ENCODE assay signal across 26 cellular contexts in the genomic region with DNA sequence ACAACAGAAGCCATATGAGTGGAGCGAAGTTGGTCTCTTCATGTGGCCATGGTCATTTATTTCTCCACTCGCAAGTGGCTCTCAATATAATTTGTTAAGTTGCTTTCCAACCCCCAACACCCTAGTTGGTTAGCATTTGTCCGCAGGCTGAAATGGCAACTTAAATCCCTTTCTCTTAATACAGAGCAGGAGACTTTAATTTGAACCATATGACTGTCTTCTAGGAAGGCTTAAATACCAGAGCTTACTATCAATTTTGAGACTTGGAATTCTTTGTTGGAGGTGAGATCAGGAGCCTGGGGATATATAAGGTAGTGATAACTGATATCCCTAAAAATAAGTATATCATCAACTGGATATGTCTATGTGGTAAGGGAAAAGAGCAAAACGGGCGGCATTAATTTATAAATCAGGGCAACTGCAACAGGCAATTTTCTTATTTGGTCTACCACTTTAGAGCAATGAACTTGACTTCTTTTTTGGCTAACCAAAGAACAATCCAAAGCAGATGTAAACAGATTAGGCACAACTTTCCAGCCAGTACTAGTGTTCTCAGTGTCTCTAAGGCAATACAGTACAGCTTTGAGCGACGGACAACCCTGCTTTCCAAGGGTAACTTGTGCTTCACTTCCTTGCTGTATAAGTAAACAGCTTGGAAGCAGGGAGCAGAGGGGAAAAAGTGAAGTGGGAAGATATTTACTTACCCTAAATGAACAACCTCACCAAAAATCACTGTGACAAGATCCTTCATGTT.
DNase-seq lines count a peak whose midpoint lies in the region; ATAC-seq, FAIRE-seq and TF ChIP-seq lines count a peak whose summit lies in the region.
"Had no signal": no experiment of that assay in that cellular context is flagged by ENCODE, and none has a peak within 500 bp of the region (broad histone marks: within the 10 kb centered on the region; RNA-seq: fewer than 3 reads in every experiment).

No MANE protein-coding gene starts in this region.

- H4K20me1 ChIP-seq in PC-9 (ENCODE audit: insufficient read depth), result no peaks in the 10 kb centered on the region
- H4K20me1 ChIP-seq: BLaER1 had no signal

- H3K9me3 ChIP-seq in muscle layer of duodenum (ENCODE audit: control insufficient read depth in 1 of 2, low read length in 2 of 2) (no peaks in the 10 kb centered on the region), PC-9 (ENCODE audit: insufficient read depth, low read depth) (no peaks in the 10 kb centered on the region)
- H3K9me3 ChIP-seq: A549, BLaER1, Caco-2, gastrocnemius medialis, thoracic aorta had no signal

- H3K36me3 Mint-ChIP-seq in effector memory CD8-positive, alpha-beta T cell (ENCODE audit: insufficient read depth), result peaks cover 6% of the 10 kb centered on the region

- POLR2A ChIA-PET in PC-9 (lab: Charles Lee; ENCODE audit: unreplicated experiment), result no interaction called here

- H3K9me3 Mint-ChIP-seq in effector memory CD8-positive, alpha-beta T cell, result no peaks in the 10 kb centered on the region
- H3K9me3 Mint-ChIP-seq: activated CD4-positive, alpha-beta T cell treated with anti-CD3 and anti-CD28 coated beads, Interleukin-2, amount 10 ng/mL, durations not matched to agents 24 days and 14 days; brain; naive B cell had no signal

- no peak for TF ChIP-seq POLR2A in erythroblast (IDR thresholded peaks at IDR 0.05; ENCODE audit: low read length)

- peaks cover 6% of the 10 kb centered on the region; the same call in 1 of the 2 replicates for H3F3A ChIP-seq in PC-9 (ENCODE audit: insufficient read depth, low read depth)

- peaks cover 6% of the 10 kb centered on the region; the same call in 1 of the 2 replicates for H3K79me2 ChIP-seq in PC-9 (ENCODE audit: low read depth)

- intact Hi-C loops in PC-9 (cut with micrococcal nuclease; ENCODE audit: unreplicated experiment), result no loop called here

- H3K27ac ChIP-seq in muscle layer of duodenum (ENCODE audit: low read length), result peak overlapping the region; percentile 3
- no peak overlapping the region for H3K27ac ChIP-seq in PC-9
- H3K27ac ChIP-seq: A549, BLaER1, thoracic aorta, VCaP had no signal

- no peak overlapping the region for H3K4me3 Mint-ChIP-seq in effector memory CD8-positive, alpha-beta T cell
- H3K4me3 Mint-ChIP-seq: activated CD4-positive, alpha-beta T cell treated with anti-CD3 and anti-CD28 coated beads, Interleukin-2, amount 10 ng/mL, durations not matched to agents 24 days and 14 days; brain; naive B cell had no signal

- DNase-seq in AG10803 (ENCODE audit: low read depth), result peak; percentile 40
- no peak for DNase-seq in HTR-8/SVneo (ENCODE audit: insufficient read length, low spot score)
- DNase-seq in effector memory CD8-positive, alpha-beta T cell, result no peak
- DNase-seq in NCI-H1436 treated with DMSO at 0.1 percent for 48 hours (lab: John Stamatoyannopoulos, UW), result no peak
- DNase-seq in GM13976 (ENCODE audit: low spot score), result no peak
- no peak for DNase-seq in erythroblast (lab: John Stamatoyannopoulos, UW)
- DNase-seq in PC-9, result no peak
- DNase-seq: activated CD4-positive, alpha-beta T cell treated with anti-CD3 and anti-CD28 coated beads, Interleukin-2, amount 10 ng/mL, durations not matched to agents 24 days and 14 days; activated naive CD4-positive, alpha-beta T cell; activated T-cell treated with anti-CD3 and anti-CD28 coated beads, Interleukin-2, amount 50 U/mL, for 48 hours; Caco-2; DMS79; effector CD4-positive, alpha-beta T cell; gastrocnemius medialis; mesendoderm; naive B cell; NCI-H1694; occipital lobe; stimulated activated naive CD8-positive, alpha-beta T cell treated with anti-CD3 and anti-CD28 coated beads, Interleukin-15, Interleukin-2, amounts not matched to agents 100 U/mL and 50 U/mL, for 24 hours had no signal

- H3K4me1 Mint-ChIP-seq in effector memory CD8-positive, alpha-beta T cell (ENCODE audit: low read depth in 2 of 2), result peaks cover 17 to 34% of the 10 kb centered on the region in 2 donors

- H3K9me2 ChIP-seq in PC-9 (ENCODE audit: insufficient read depth), result no peaks in the 10 kb centered on the region

- H3K27me3 Mint-ChIP-seq in effector memory CD8-positive, alpha-beta T cell, result no peaks in the 10 kb centered on the region
- H3K27me3 Mint-ChIP-seq: activated CD4-positive, alpha-beta T cell treated with anti-CD3 and anti-CD28 coated beads, Interleukin-2, amount 10 ng/mL, durations not matched to agents 24 days and 14 days; brain; naive B cell had no signal

- peak; percentile 79 for FAIRE-seq in HTR-8/SVneo (lab: Jason Lieb, UNC)
- FAIRE-seq: A549 had no signal

- peak overlapping the region; percentile 6 to 47 for H3K27ac Mint-ChIP-seq in effector memory CD8-positive, alpha-beta T cell
- H3K27ac Mint-ChIP-seq: activated CD4-positive, alpha-beta T cell treated with anti-CD3 and anti-CD28 coated beads, Interleukin-2, amount 10 ng/mL, durations not matched to agents 24 days and 14 days had no signal

- no peak for ATAC-seq in effector memory CD8-positive, alpha-beta T cell (replicated peaks)
- ATAC-seq: gastrocnemius medialis; HCT116; stimulated activated naive CD8-positive, alpha-beta T cell treated with anti-CD3 and anti-CD28 coated beads, Interleukin-15, Interleukin-2, amounts not matched to agents 100 U/mL and 50 U/mL, for 24 hours had no signal

- no peak overlapping the region for H2AFZ ChIP-seq in PC-9

- in situ Hi-C loops in GM13976 (cut with MboI; ENCODE audit: low sequenced_read_pairs, unreplicated experiment), result no loop called here

- H3K4me1 ChIP-seq in muscle layer of duodenum (ENCODE audit: control insufficient read depth in 1 of 2, insufficient read depth in 2 of 2, low read length in 2 of 2) (peaks cover 0 to 30% of the 10 kb centered on the region in 2 donors), PC-9 (replicated peaks; ENCODE audit: insufficient read depth) (peaks cover 30% of the 10 kb centered on the region)
- H3K4me1 ChIP-seq: BLaER1 had no signal

- CTCF ChIA-PET in PC-9 (lab: Charles Lee), result no interaction called here

- no peaks in the 10 kb centered on the region for H3K27me3 ChIP-seq in muscle layer of duodenum (ENCODE audit: low read depth, low read length)
- H3K27me3 ChIP-seq in PC-9 (ENCODE audit: insufficient read depth, low read depth), result no peaks in the 10 kb centered on the region
- H3K27me3 ChIP-seq: BLaER1, gastrocnemius medialis had no signal

- H3K4me2 ChIP-seq in PC-9, result no peak overlapping the region
- H3K4me2 ChIP-seq: BLaER1 had no signal

- H3K4me3 ChIP-seq in AG10803 (ENCODE audit: low read length), result no peak overlapping the region
- H3K4me3 ChIP-seq in muscle layer of duodenum (ENCODE audit: low read depth in 1 of 2, low read length in 2 of 2), result no peak overlapping the region
- H3K4me3 ChIP-seq in PC-9, result no peak overlapping the region
- H3K4me3 ChIP-seq: A549, BLaER1, gastrocnemius medialis, thoracic aorta had no signal

- H3K36me3 ChIP-seq in muscle layer of duodenum (ENCODE audit: control insufficient read depth in 1 of 2, insufficient read depth in 2 of 2, low read length in 2 of 2) (no peaks in the 10 kb centered on the region), PC-9 (ENCODE audit: low read depth) (no peaks in the 10 kb centered on the region)
- H3K36me3 ChIP-seq: BLaER1, gastrocnemius medialis, thoracic aorta had no signal

- no TSS peak for BruUV-seq in PC-9 (replicated peaks; lab: Mats Ljungman, UMichigan)

- TF ChIP-seq CTCF in AG10803 (conservative IDR thresholded peaks at IDR 0.05; ENCODE audit: low read length), result no peak
- no peak for TF ChIP-seq CTCF in GM13976 (IDR thresholded peaks at IDR 0.05; ENCODE audit: borderline replicate concordance, control extremely low read depth, extremely low read depth, insufficient read depth, missing control alignments)
- TF ChIP-seq CTCF in PC-9 (conservative IDR thresholded peaks at IDR 0.05), result no peak
